8 cellular contexts compared by ENCODE assay signal in genomic region chr11:111298466-111299110, GRCh38. TPM values are rescaled to one million over a fixed set of nuclear protein-coding genes. Genes with fewer than 3 reads are reported as not detected.
A peak's percentile ranks its signal among the peaks of the same experiment; 100 is the strongest.
DNase-seq lines count a peak whose midpoint lies in the region; ATAC-seq and TF ChIP-seq lines count a peak whose summit lies in the region.

Gene POU2AF3, plus strand, starts transcription at chr11:111298546. Its CDS starts 36 bp downstream, at chr11:111298582.

- peak within 1 kb of the TSS; percentile 14 for H2BK120ac ChIP-seq in neuronal stem cell (ENCODE audit: low read depth, low read length)

- peaks cover 2% of the 10 kb centered on the region in 2 donors for H3K4me1 ChIP-seq in neuronal stem cell (ENCODE audit: control insufficient read depth in 2 of 2, insufficient read depth in 1 of 2, low read depth in 1 of 2, low read length in 2 of 2)

- peak within 1 kb of the TSS; percentile 18; the same call in 1 of the 2 replicates for H3K4me3 ChIP-seq in HL-60 (replicated peaks; ENCODE audit: insufficient read depth, low read length)
- H3K4me3 ChIP-seq in epithelial cell of proximal tubule (ENCODE audit: low read depth, low read length) = peak within 1 kb of the TSS; percentile 57
- H3K4me3 ChIP-seq in neuronal stem cell (ENCODE audit: low read length in 2 of 2) = peak within 1 kb of the TSS; percentile 29 to 87

- H2AFZ ChIP-seq in neuronal stem cell (ENCODE audit: low read length) = peak within 1 kb of the TSS; percentile 89

- peak within 1 kb of the TSS; percentile 52 for H3K23ac ChIP-seq in neuronal stem cell (ENCODE audit: low read depth, low read length, poor library complexity)

- whole genome bisulfite sequencing in neuronal stem cell (ENCODE audit: extremely low coverage in 2 of 2, insufficient read length in 2 of 2, insufficient replicate concordance in 1 of 2), 2 donors = no CpG with 5 or more reads among the region's 57 CpGs

- peak within 1 kb of the TSS; percentile 99 for H3K18ac ChIP-seq in neuronal stem cell (ENCODE audit: low read length)

- peak within 1 kb of the TSS; percentile 89 for H3K9ac ChIP-seq in neuronal stem cell (ENCODE audit: low read depth, low read length, poor library complexity)

- no peak within 1 kb of the TSS for H3K27ac ChIP-seq in HL-60 (replicated peaks)
- no peak within 1 kb of the TSS for H3K27ac ChIP-seq in neuronal stem cell (replicated peaks; ENCODE audit: low read length)

- H2BK5ac ChIP-seq in neuronal stem cell (ENCODE audit: low read length) = peak within 1 kb of the TSS; percentile 44

- no peak within 1 kb of the TSS for H2AK5ac ChIP-seq in neuronal stem cell (ENCODE audit: low read depth, low read length)

- no peak within 1 kb of the TSS for H3K4ac ChIP-seq in neuronal stem cell (ENCODE audit: low read length)

- ATAC-seq in GM18498 (IDR thresholded peaks at IDR 0.05; ENCODE audit: unreplicated experiment) = peak; percentile 26

- H3K36me3 ChIP-seq in neuronal stem cell (replicated peaks in 1 of 2; ENCODE audit: control insufficient read depth in 2 of 2, insufficient read depth in 2 of 2, low read length in 2 of 2) = no peaks in the 10 kb centered on the region

- no peak within 1 kb of the TSS for H3K14ac ChIP-seq in neuronal stem cell (ENCODE audit: low read length)

- H2BK15ac ChIP-seq in neuronal stem cell (ENCODE audit: low read length) = peak within 1 kb of the TSS; percentile 68

- H3K79me1 ChIP-seq in neuronal stem cell (ENCODE audit: low read depth, low read length) = no peaks in the 10 kb centered on the region

- H4K8ac ChIP-seq in neuronal stem cell (ENCODE audit: low read depth, low read length) = no peak within 1 kb of the TSS

- TF ChIP-seq CTCF in HL-60 (IDR thresholded peaks at IDR 0.05; ENCODE audit: insufficient read depth, low read length) = no peak
- no peak for TF ChIP-seq CTCF in epithelial cell of proximal tubule (conservative IDR thresholded peaks at IDR 0.05; ENCODE audit: low read depth, low read length)

- H2BK12ac ChIP-seq in neuronal stem cell (ENCODE audit: low read length) = peak within 1 kb of the TSS; percentile 58

- H3K4me2 ChIP-seq in neuronal stem cell (ENCODE audit: insufficient read depth, low read length, poor library complexity, severe bottlenecking) = peak within 1 kb of the TSS; percentile 82

- no peak within 1 kb of the TSS for H4K91ac ChIP-seq in neuronal stem cell (ENCODE audit: low read depth, low read length, poor library complexity)

- no peak for DNase-seq in HL-60 (ENCODE audit: low read depth in 1 of 2, low spot score in 1 of 2)
- DNase-seq in epithelial cell of proximal tubule (ENCODE audit: low read depth) = no peak
- no peak for DNase-seq in neuronal stem cell (ENCODE audit: low spot score)
- no peak for DNase-seq in HuH-7 (ENCODE audit: low spot score)
- no peak for DNase-seq in NCI-H524 treated with DMSO at 0.1 percent for 48 hours (lab: John Stamatoyannopoulos, UW)
- no peak for DNase-seq in epidermal melanocyte (ENCODE audit: insufficient read length, low spot score)
- no peak for DNase-seq in SKM-1 treated with dmso at 0.1 percent for 144 hours (lab: John Stamatoyannopoulos, UW; ENCODE audit: unreplicated experiment)

- H3K27me3 ChIP-seq in HL-60 (ENCODE audit: insufficient read depth, poor library complexity, severe bottlenecking) = peaks cover 24% of the 10 kb centered on the region
- peaks cover 0 to 68% (median 23%) of the 10 kb centered on the region in 3 experiments for H3K27me3 ChIP-seq in neuronal stem cell (ENCODE audit: control insufficient read depth in 3 of 3, insufficient read depth in 3 of 3, low read depth in 1 of 3, low read length in 3 of 3)

- H3K9me3 ChIP-seq in neuronal stem cell (replicated peaks in 1 of 2; ENCODE audit: control insufficient read depth in 2 of 2, insufficient read depth in 1 of 2, low read depth in 1 of 2, low read length in 2 of 2) = no peaks in the 10 kb centered on the region

RNA-seq across cellular contexts. Expression of gene POU2AF3, which starts in this region (rescaled TPM):
- 0.69 TPM in 1 of 2 replicates, not detected in the other for total RNA-seq in epithelial cell of proximal tubule
- 2.2 TPM for polyA plus RNA-seq in neuronal stem cell (2013, experiment 1 of 2)
- polyA plus RNA-seq in neuronal stem cell (2013, experiment 2 of 2) = 2.2 TPM
